In genomic region chr19:55618426-55618825, GRCh38 we compare ENCODE assay signal across 25 cellular contexts. TPM values are rescaled to one million over a fixed set of nuclear protein-coding genes. Genes with fewer than 3 reads are reported as not detected.
A peak's percentile ranks its signal among the peaks of the same experiment; 100 is the strongest.
DNase-seq lines count a peak whose midpoint lies in the region; ATAC-seq and TF ChIP-seq lines count a peak whose summit lies in the region.
"Had no signal": no experiment of that assay in that cellular context is flagged by ENCODE, and none has a peak within 500 bp of the region (broad histone marks: within the 10 kb centered on the region; RNA-seq: fewer than 3 reads in every experiment).

No MANE protein-coding gene starts in this region.

- H3K4me1 ChIP-seq in left lung (peaks cover 8 to 52% of the 10 kb centered on the region in 2 donors), psoas muscle (peaks cover 30% of the 10 kb centered on the region)

- no peak for TF ChIP-seq CTCF in activated CD8-positive, alpha-beta T cell treated with anti-CD3 and anti-CD28 coated beads for 36 hours (IDR thresholded peaks at IDR 0.05)
- TF ChIP-seq CTCF in RWPE1 (conservative IDR thresholded peaks at IDR 0.05; ENCODE audit: low read depth) (no peak), left lung (IDR thresholded peaks at IDR 0.05) (no peak), psoas muscle (IDR thresholded peaks at IDR 0.05) (no peak)

- H3K9me3 ChIP-seq in left lung: no peaks in the 10 kb centered on the region
- H3K9me3 ChIP-seq in psoas muscle: no peaks in the 10 kb centered on the region

- H3K36me3 Mint-ChIP-seq in activated CD8-positive, alpha-beta T cell treated with anti-CD3 and anti-CD28 coated beads for 36 hours (ENCODE audit: low read depth): peaks cover 32% of the 10 kb centered on the region
- peaks cover 34% of the 10 kb centered on the region for H3K36me3 Mint-ChIP-seq in activated CD8-positive, alpha-beta T cell treated with anti-CD3 and anti-CD28 coated beads, Interleukin-2, amount 10 ng/mL, durations not matched to agents 7 days and 5 days (ENCODE audit: low read depth)
- H3K36me3 Mint-ChIP-seq in T-helper 2 cell treated with Interferon-gamma antibody and Interleukin-4, amounts not matched to agents 5 μg/mL and 100 μg/mL, for 36 hours (ENCODE audit: low read depth): peaks cover 16% of the 10 kb centered on the region

- H3K4me3 Mint-ChIP-seq in activated CD8-positive, alpha-beta T cell treated with anti-CD3 and anti-CD28 coated beads for 36 hours: no peak overlapping the region
- no peak overlapping the region for H3K4me3 Mint-ChIP-seq in activated CD8-positive, alpha-beta T cell treated with anti-CD3 and anti-CD28 coated beads, Interleukin-2, amount 10 ng/mL, durations not matched to agents 7 days and 5 days
- no peak overlapping the region for H3K4me3 Mint-ChIP-seq in T-helper 2 cell treated with Interferon-gamma antibody and Interleukin-4, amounts not matched to agents 5 μg/mL and 100 μg/mL, for 36 hours
- H3K4me3 Mint-ChIP-seq: activated T-helper 1 cell treated with anti-CD3 and anti-CD28 coated beads, Interleukin-12 subunit alpha, Interleukin-12 subunit beta, Interleukin-2, Interleukin-4 antibody, amounts not matched to agents 30 ng/mL and 10 ng/mL and 1 ng/mL, durations not matched to agents 14 hours and 24 hours and 36 hours; CD4-positive, CD25-positive, alpha-beta regulatory T cell; stimulated activated effector memory CD8-positive, alpha-beta T cell treated with anti-CD3 and anti-CD28 coated beads, Interleukin-12 subunit alpha, Interleukin-12 subunit beta, amount 100 ng/mL, for 72 hours had no signal

- intact Hi-C loops in activated CD8-positive, alpha-beta T cell treated with anti-CD3 and anti-CD28 coated beads for 36 hours (cut with micrococcal nuclease): no loop called here
- intact Hi-C loops in left lung (cut with DNase I): no loop called here
- intact Hi-C loops in psoas muscle (cut with DNase I): no loop called here

- CTCF ChIA-PET in activated CD8-positive, alpha-beta T cell treated with anti-CD3 and anti-CD28 coated beads for 36 hours (lab: Charles Lee): interaction anchor here (1.8 to 3.0 kb wide), 2 partner anchors 12 to 14 kb away, joined by 4 to 15 read pairs; partner anchors contain the start of gene ZNF865
- CTCF ChIA-PET in activated CD8-positive, alpha-beta T cell treated with anti-CD3 and anti-CD28 coated beads, Interleukin-2, amount 10 ng/mL, durations not matched to agents 7 days and 5 days (lab: Charles Lee): interaction anchor here (1.2 to 3.9 kb wide), 6 partner anchors 12 to 115 kb away, joined by 3 to 17 read pairs (median 6); partner anchors contain the start of gene ZNF865
- CTCF ChIA-PET in RWPE1 (lab: Yijun Ruan, JAX): interaction anchor here (0.6 kb wide), 1 partner anchor 36 kb away, joined by 3 read pairs; no protein-coding TSS in a partner anchor

- peak overlapping the region; percentile 20 for H3K27ac Mint-ChIP-seq in activated CD8-positive, alpha-beta T cell treated with anti-CD3 and anti-CD28 coated beads for 36 hours
- H3K27ac Mint-ChIP-seq in activated CD8-positive, alpha-beta T cell treated with anti-CD3 and anti-CD28 coated beads, Interleukin-2, amount 10 ng/mL, durations not matched to agents 7 days and 5 days: no peak overlapping the region
- no peak overlapping the region for H3K27ac Mint-ChIP-seq in T-helper 2 cell treated with Interferon-gamma antibody and Interleukin-4, amounts not matched to agents 5 μg/mL and 100 μg/mL, for 36 hours
- H3K27ac Mint-ChIP-seq: activated T-helper 1 cell treated with anti-CD3 and anti-CD28 coated beads, Interleukin-12 subunit alpha, Interleukin-12 subunit beta, Interleukin-2, Interleukin-4 antibody, amounts not matched to agents 30 ng/mL and 10 ng/mL and 1 ng/mL, durations not matched to agents 14 hours and 24 hours and 36 hours; stimulated activated effector memory CD8-positive, alpha-beta T cell treated with anti-CD3 and anti-CD28 coated beads, Interleukin-12 subunit alpha, Interleukin-12 subunit beta, amount 100 ng/mL, for 72 hours had no signal

- H3K36me3 ChIP-seq in left lung (peaks cover 0 to 54% of the 10 kb centered on the region in 2 donors), psoas muscle (ENCODE audit: insufficient read depth in 1 of 2, low read depth in 1 of 2) (peaks cover 11 to 51% of the 10 kb centered on the region in 2 donors)

- H3K27me3 Mint-ChIP-seq in activated CD8-positive, alpha-beta T cell treated with anti-CD3 and anti-CD28 coated beads for 36 hours: no peaks in the 10 kb centered on the region
- H3K27me3 Mint-ChIP-seq in activated CD8-positive, alpha-beta T cell treated with anti-CD3 and anti-CD28 coated beads, Interleukin-2, amount 10 ng/mL, durations not matched to agents 7 days and 5 days (ENCODE audit: low read depth): no peaks in the 10 kb centered on the region
- H3K27me3 Mint-ChIP-seq in T-helper 2 cell treated with Interferon-gamma antibody and Interleukin-4, amounts not matched to agents 5 μg/mL and 100 μg/mL, for 36 hours (ENCODE audit: low read depth): no peaks in the 10 kb centered on the region
- H3K27me3 Mint-ChIP-seq: CD4-positive, CD25-positive, alpha-beta regulatory T cell had no signal

- POLR2A ChIA-PET in activated CD8-positive, alpha-beta T cell treated with anti-CD3 and anti-CD28 coated beads for 36 hours (lab: Charles Lee): interaction anchor here (1.3 to 4.0 kb wide), 3 partner anchors 12 to 19 kb away, joined by 3 to 26 read pairs (median 4); partner anchors contain the start of genes FIZ1 and ZNF865
- POLR2A ChIA-PET in activated CD8-positive, alpha-beta T cell treated with anti-CD3 and anti-CD28 coated beads, Interleukin-2, amount 10 ng/mL, durations not matched to agents 7 days and 5 days (lab: Charles Lee): interaction anchor here (1.7 kb wide), 1 partner anchor 12 kb away, joined by 7 read pairs; the partner anchor contains the start of gene ZNF865
- POLR2A ChIA-PET in RWPE1 (lab: Yijun Ruan, JAX; ENCODE audit: low non-redundant PET): no interaction called here

- H3K27ac ChIP-seq in RWPE1 (peak overlapping the region; percentile 21), left lung (peak overlapping the region; percentile 53 to 79), psoas muscle (peak overlapping the region; percentile 50)
- H3K27ac ChIP-seq: brain microvascular endothelial cell had no signal

- peaks cover 27% of the 10 kb centered on the region for H3K4me1 Mint-ChIP-seq in activated CD8-positive, alpha-beta T cell treated with anti-CD3 and anti-CD28 coated beads for 36 hours (ENCODE audit: low read depth)
- H3K4me1 Mint-ChIP-seq in activated CD8-positive, alpha-beta T cell treated with anti-CD3 and anti-CD28 coated beads, Interleukin-2, amount 10 ng/mL, durations not matched to agents 7 days and 5 days (ENCODE audit: low read depth): peaks cover 25% of the 10 kb centered on the region
- peaks cover 7% of the 10 kb centered on the region for H3K4me1 Mint-ChIP-seq in T-helper 2 cell treated with Interferon-gamma antibody and Interleukin-4, amounts not matched to agents 5 μg/mL and 100 μg/mL, for 36 hours (ENCODE audit: low read depth)

- no peaks in the 10 kb centered on the region for H3K9me3 Mint-ChIP-seq in activated CD8-positive, alpha-beta T cell treated with anti-CD3 and anti-CD28 coated beads for 36 hours
- no peaks in the 10 kb centered on the region for H3K9me3 Mint-ChIP-seq in activated CD8-positive, alpha-beta T cell treated with anti-CD3 and anti-CD28 coated beads, Interleukin-2, amount 10 ng/mL, durations not matched to agents 7 days and 5 days (ENCODE audit: insufficient read depth)
- H3K9me3 Mint-ChIP-seq in T-helper 2 cell treated with Interferon-gamma antibody and Interleukin-4, amounts not matched to agents 5 μg/mL and 100 μg/mL, for 36 hours: no peaks in the 10 kb centered on the region
- H3K9me3 Mint-ChIP-seq: activated T-helper 1 cell treated with anti-CD3 and anti-CD28 coated beads, Interleukin-12 subunit alpha, Interleukin-12 subunit beta, Interleukin-2, Interleukin-4 antibody, amounts not matched to agents 30 ng/mL and 10 ng/mL and 1 ng/mL, durations not matched to agents 14 hours and 24 hours and 36 hours; CD4-positive, CD25-positive, alpha-beta regulatory T cell; stimulated activated effector memory CD8-positive, alpha-beta T cell treated with anti-CD3 and anti-CD28 coated beads, Interleukin-12 subunit alpha, Interleukin-12 subunit beta, amount 100 ng/mL, for 72 hours had no signal

- WGBS in psoas muscle, 3 donors: 75 to 91% (median 81%) methylated on average over 7 of the region's 7 CpGs

- H3K4me3 ChIP-seq in left lung (no peak overlapping the region), psoas muscle (no peak overlapping the region)
- H3K4me3 ChIP-seq: GM12878 had no signal

- no peak for DNase-seq in activated CD8-positive, alpha-beta T cell treated with anti-CD3 and anti-CD28 coated beads for 36 hours
- no peak for DNase-seq in activated CD8-positive, alpha-beta T cell treated with anti-CD3 and anti-CD28 coated beads, Interleukin-2, amount 10 ng/mL, durations not matched to agents 7 days and 5 days
- DNase-seq in RWPE1 (ENCODE audit: low spot score) (no peak), left lung (no peak), psoas muscle (no peak), D341Med (ENCODE audit: low spot score) (no peak)
- DNase-seq in T-helper 2 cell treated with Interferon-gamma antibody and Interleukin-4, amounts not matched to agents 5 μg/mL and 100 μg/mL, for 36 hours (ENCODE audit: low spot score): no peak
- DNase-seq: activated CD4-positive, alpha-beta T cell treated with anti-CD3 and anti-CD28 coated beads, Interleukin-2, amount 50 U/mL, for 4 hours; activated naive CD4-positive, alpha-beta T cell treated with Interleukin-2 at 50 U/mL for 16 hours; amniotic stem cell; brain microvascular endothelial cell; CD4-positive, CD25-positive, alpha-beta regulatory T cell; H7; hippocampal formation; mesendoderm; NCI-H2029; NCI-H2227 treated with DMSO at 0.1 percent for 48 hours; NCI-H526 treated with DMSO at 0.1 percent for 48 hours; NK-92 treated with Interleukin-12 subunit alpha and Interleukin-12 subunit beta, amount 100 ng/mL, for 24 hours; occipital lobe; substantia nigra had no signal

- ATAC-seq in activated CD8-positive, alpha-beta T cell treated with anti-CD3 and anti-CD28 coated beads for 36 hours: no peak
- no peak for ATAC-seq in activated CD8-positive, alpha-beta T cell treated with anti-CD3 and anti-CD28 coated beads, Interleukin-2, amount 10 ng/mL, durations not matched to agents 7 days and 5 days
- ATAC-seq in left lung (no peak), psoas muscle (no peak), GM19324 (IDR thresholded peaks at IDR 0.05; ENCODE audit: low FRiP score, unreplicated experiment) (no peak)
- ATAC-seq: GM12878; stimulated activated effector memory CD8-positive, alpha-beta T cell treated with anti-CD3 and anti-CD28 coated beads, Interleukin-12 subunit alpha, Interleukin-12 subunit beta, amount 100 ng/mL, for 72 hours had no signal

- H3K27me3 ChIP-seq in left lung (no peaks in the 10 kb centered on the region), psoas muscle (ENCODE audit: insufficient read depth in 3 of 3, low read length in 2 of 3) (no peaks in the 10 kb centered on the region)
- H3K27me3 ChIP-seq: brain microvascular endothelial cell had no signal

RNA-seq across cellular contexts. Expression of gene ZNF784, which starts 5.9 kb away (rescaled TPM):
- 1 to 10 TPM; 3.6 to 3.7 TPM for total RNA-seq in activated CD8-positive, alpha-beta T cell treated with anti-CD3 and anti-CD28 coated beads for 36 hours
- total RNA-seq in activated CD8-positive, alpha-beta T cell treated with anti-CD3 and anti-CD28 coated beads, Interleukin-2, amount 10 ng/mL, durations not matched to agents 7 days and 5 days: 1 to 10 TPM; 5.2 to 5.3 TPM
- total RNA-seq in left lung: 1 to 10 TPM; 6.0 to 8.0 TPM
- total RNA-seq in psoas muscle: 10 to 100 TPM in 3 of 4 donors, 1 to 10 TPM in 1; 9.0 to 22.2 (median 11.4) TPM
- 10 to 100 TPM in 1 of 3 donors, 1 to 10 TPM in 2; 4.9 to 14.9 (median 7.3) TPM for polyA plus RNA-seq in psoas muscle

RNA-seq across cellular contexts. Expression of gene ZNF865, which starts 13.0 kb away (rescaled TPM):
- total RNA-seq in activated CD8-positive, alpha-beta T cell treated with anti-CD3 and anti-CD28 coated beads for 36 hours: 10 to 100 TPM; 10.6 to 11.7 TPM
- 10 to 100 TPM; 14.8 to 15.8 TPM for total RNA-seq in activated CD8-positive, alpha-beta T cell treated with anti-CD3 and anti-CD28 coated beads, Interleukin-2, amount 10 ng/mL, durations not matched to agents 7 days and 5 days
- total RNA-seq in left lung (10 to 100 TPM; 13.7 to 16.1 TPM), psoas muscle (10 to 100 TPM; 17.1 to 40.4 (median 25.0) TPM)
- 10 to 100 TPM; 11.1 to 20.3 (median 19.3) TPM for polyA plus RNA-seq in psoas muscle

RNA-seq across cellular contexts. Expression of gene ZNF524, which starts 18.3 kb away (rescaled TPM):
- total RNA-seq in activated CD8-positive, alpha-beta T cell treated with anti-CD3 and anti-CD28 coated beads for 36 hours: 10 to 100 TPM; 11.0 to 12.3 TPM
- 10 to 100 TPM; 21.9 to 25.2 TPM for total RNA-seq in activated CD8-positive, alpha-beta T cell treated with anti-CD3 and anti-CD28 coated beads, Interleukin-2, amount 10 ng/mL, durations not matched to agents 7 days and 5 days
- 10 to 100 TPM; 22.3 to 22.4 TPM for total RNA-seq in left lung
- 10 to 100 TPM; 21.4 to 32.0 (median 24.5) TPM for total RNA-seq in psoas muscle
- polyA plus RNA-seq in psoas muscle: 10 to 100 TPM; 38.6 to 52.5 (median 41.4) TPM

RNA-seq across cellular contexts. Expression of gene FIZ1, which starts 19.1 kb away (rescaled TPM):
- 10 to 100 TPM; 11.4 to 13.2 TPM for total RNA-seq in activated CD8-positive, alpha-beta T cell treated with anti-CD3 and anti-CD28 coated beads for 36 hours
- 10 to 100 TPM; 13.6 to 13.7 TPM for total RNA-seq in activated CD8-positive, alpha-beta T cell treated with anti-CD3 and anti-CD28 coated beads, Interleukin-2, amount 10 ng/mL, durations not matched to agents 7 days and 5 days
- 10 to 100 TPM; 11.0 to 14.4 TPM for total RNA-seq in left lung
- total RNA-seq in psoas muscle: 10 to 100 TPM in 3 of 4 donors, 1 to 10 TPM in 1; 9.9 to 23.7 (median 13.2) TPM
- 10 to 100 TPM; 10.8 to 12.1 (median 11.5) TPM for polyA plus RNA-seq in psoas muscle

RNA-seq across cellular contexts. Expression of gene ZNF580, which starts 22.4 kb away (rescaled TPM):
- total RNA-seq in activated CD8-positive, alpha-beta T cell treated with anti-CD3 and anti-CD28 coated beads for 36 hours: 10 to 100 TPM; 24.8 to 26.2 TPM
- 10 to 100 TPM; 30.2 to 32.1 TPM for total RNA-seq in activated CD8-positive, alpha-beta T cell treated with anti-CD3 and anti-CD28 coated beads, Interleukin-2, amount 10 ng/mL, durations not matched to agents 7 days and 5 days
- 10 to 100 TPM; 33.8 to 34.7 TPM for total RNA-seq in left lung
- total RNA-seq in psoas muscle: 10 to 100 TPM; 10.3 to 21.1 (median 13.7) TPM
- 10 to 100 TPM in 1 of 3 donors, 1 to 10 TPM in 2; 5.9 to 13.5 (median 9.2) TPM for polyA plus RNA-seq in psoas muscle
